In genomic region chr1:40702810-40703209, GRCh38 we compare ENCODE assay signal across 8 cellular contexts. TPM values are rescaled to one million over a fixed set of nuclear protein-coding genes. Genes with fewer than 3 reads are reported as not detected.
A peak's percentile ranks its signal among the peaks of the same experiment; 100 is the strongest.
DNase-seq lines count a peak whose midpoint lies in the region; ATAC-seq, FAIRE-seq and TF ChIP-seq lines count a peak whose summit lies in the region.
"Not testable (repeated sequence)": the region's sequence is repeated elsewhere in the genome, so short reads cannot be mapped to it uniquely, and the experiment has no call there.
"Had no signal": no experiment of that assay in that cellular context is flagged by ENCODE, and none has a peak within 500 bp of the region (broad histone marks: within the 10 kb centered on the region; RNA-seq: fewer than 3 reads in every experiment).

No MANE protein-coding gene starts in this region.

- H3K36me3 ChIP-seq in Loucy (ENCODE audit: insufficient read depth, low read length); SU-DHL-6 (ENCODE audit: low read length); GM12878 (ENCODE audit: control insufficient read depth in 2 of 2, insufficient read depth in 2 of 2, low read length in 1 of 2): not testable (repeated sequence)

- intact Hi-C loops in activated CD8-positive, alpha-beta T cell treated with anti-CD3 and anti-CD28 coated beads for 36 hours (cut with micrococcal nuclease); GM12878 (cut with micrococcal nuclease; ENCODE audit: unreplicated experiment): not testable (repeated sequence)

- SMC1A ChIA-PET in GM12878 (lab: Charles Lee; ENCODE audit: uncharacterized antibody, unreplicated experiment), result interaction anchor here (1.2 to 7.3 kb wide), 7 partner anchors 8 to 51 kb away, joined by 4 to 108 read pairs (median 9); partner anchors contain the start of gene NFYC

- H4K20me1 ChIP-seq in Loucy (ENCODE audit: insufficient read depth, low read length, poor library complexity, severe bottlenecking); SU-DHL-6 (ENCODE audit: low read depth, low read length); GM12878 (ENCODE audit: control insufficient read depth, insufficient read depth): not testable (repeated sequence)

- not testable (repeated sequence) for H3K9me3 ChIP-seq in Loucy (ENCODE audit: insufficient read depth, low read depth, low read length); SU-DHL-6 (ENCODE audit: insufficient read depth, low read length); GM12878 (replicated peaks; ENCODE audit: control insufficient read depth, insufficient read depth, low read length)

- not testable (repeated sequence) for H3K27me3 Mint-ChIP-seq in activated CD8-positive, alpha-beta T cell treated with anti-CD3 and anti-CD28 coated beads for 36 hours; memory B cell; stimulated activated naive B cell treated with anti-CD40 and anti-IgM and Interleukin-4, amounts not matched to agents 10 μg/mL and 1 μg/mL and 100 μg/mL, for 72 hours

- not testable (repeated sequence) for TF ChIP-seq EP300 in GM12878 (IDR thresholded peaks at IDR 0.05; ENCODE audit: borderline replicate concordance in 1 of 2, control insufficient read depth in 1 of 2, low read depth in 2 of 2, low read length in 2 of 2)

- H3K4me3 ChIP-seq in GM12865 (ENCODE audit: low read depth, low read length) (0 out of 2 replicates have a peak overlapping the region, but pooled peaks have one; percentile 10), GM12878 (0 out of 2 replicates have a peak overlapping the region, but pooled peaks have one; percentile 18)
- not testable (repeated sequence) for H3K4me3 ChIP-seq in Loucy (ENCODE audit: low read length, poor library complexity, severe bottlenecking); SU-DHL-6 (ENCODE audit: insufficient read depth, low read length, poor library complexity, severe bottlenecking)

- H3K9ac ChIP-seq in Loucy (ENCODE audit: low read depth, low read length, poor library complexity, severe bottlenecking) (peak overlapping the region; percentile 0), GM12878 (ENCODE audit: control insufficient read depth, insufficient read depth, low read length) (0 out of 2 replicates have a peak overlapping the region, but pooled peaks have one; percentile 2)
- H3K9ac ChIP-seq in SU-DHL-6 (ENCODE audit: low read length), result not testable (repeated sequence)

- H3K79me2 ChIP-seq in Loucy (ENCODE audit: insufficient read depth, low read length) (peaks cover 98% of the 10 kb centered on the region), SU-DHL-6 (ENCODE audit: insufficient read depth, low read length) (peaks cover 97% of the 10 kb centered on the region), GM12878 (ENCODE audit: control insufficient read depth, insufficient read depth, low read length) (peaks cover 96% of the 10 kb centered on the region)

- FAIRE-seq in GM12878 (lab: Jason Lieb, UNC), result not testable (repeated sequence)

- POLR2A ChIA-PET in activated CD8-positive, alpha-beta T cell treated with anti-CD3 and anti-CD28 coated beads for 36 hours (lab: Charles Lee), result not testable (repeated sequence)
- POLR2A ChIA-PET in GM12878 (lab: Charles Lee), result interaction anchor here (0.7 to 12.7 kb wide), 5 partner anchors 8 to 1096 kb away, joined by 3 to 244 read pairs (median 3); partner anchors contain the start of gene NFYC

- peaks cover 13% of the 10 kb centered on the region for H3K36me3 Mint-ChIP-seq in activated CD8-positive, alpha-beta T cell treated with anti-CD3 and anti-CD28 coated beads for 36 hours (ENCODE audit: low read depth)
- not testable (repeated sequence) for H3K36me3 Mint-ChIP-seq in memory B cell
- peaks cover 2 to 20% of the 10 kb centered on the region in 2 donors for H3K36me3 Mint-ChIP-seq in stimulated activated naive B cell treated with anti-CD40 and anti-IgM and Interleukin-4, amounts not matched to agents 10 μg/mL and 1 μg/mL and 100 μg/mL, for 72 hours

- H3K27me3 ChIP-seq in Loucy (ENCODE audit: insufficient read depth, low read length, poor library complexity, severe bottlenecking); SU-DHL-6 (ENCODE audit: low read length); GM12878 (replicated peaks in 1 of 2; ENCODE audit: control insufficient read depth in 2 of 2, insufficient read depth in 2 of 2, low read length in 1 of 2): not testable (repeated sequence)

- DNase-seq in GM12865 (ENCODE audit: low read depth); activated CD8-positive, alpha-beta T cell treated with anti-CD3 and anti-CD28 coated beads for 36 hours; GM12878 (ENCODE audit: low read depth, low spot score); memory B cell (ENCODE audit: low spot score in 2 of 2); stimulated activated naive B cell treated with anti-CD40 and anti-IgM and Interleukin-4, amounts not matched to agents 10 μg/mL and 1 μg/mL and 100 μg/mL, for 72 hours: not testable (repeated sequence)

- not testable (repeated sequence) for H3F3A ChIP-seq in Loucy (ENCODE audit: low read depth); SU-DHL-6 (ENCODE audit: insufficient read depth)

- in situ Hi-C loops in GM12878 (cut with MboI), result not testable (repeated sequence)

- CTCF ChIA-PET in activated CD8-positive, alpha-beta T cell treated with anti-CD3 and anti-CD28 coated beads for 36 hours (lab: Charles Lee), result interaction anchor here (1.5 kb wide), 1 partner anchor 147 kb away, joined by 3 read pairs; no protein-coding TSS in a partner anchor
- CTCF ChIA-PET in GM12878 (lab: Yijun Ruan, JAX), result interaction anchor here (1.1 to 7.9 kb wide), 4 partner anchors 9 to 57 kb away, joined by 3 to 51 read pairs (median 8); partner anchors contain the start of gene NFYC

- peaks cover 49% of the 10 kb centered on the region for H3K4me1 Mint-ChIP-seq in activated CD8-positive, alpha-beta T cell treated with anti-CD3 and anti-CD28 coated beads for 36 hours (ENCODE audit: low read depth)
- H3K4me1 Mint-ChIP-seq in memory B cell, result peaks cover 47% of the 10 kb centered on the region
- peaks cover 35 to 64% of the 10 kb centered on the region in 2 donors for H3K4me1 Mint-ChIP-seq in stimulated activated naive B cell treated with anti-CD40 and anti-IgM and Interleukin-4, amounts not matched to agents 10 μg/mL and 1 μg/mL and 100 μg/mL, for 72 hours

- H3K9me3 Mint-ChIP-seq in activated CD8-positive, alpha-beta T cell treated with anti-CD3 and anti-CD28 coated beads for 36 hours; memory B cell; stimulated activated naive B cell treated with anti-CD40 and anti-IgM and Interleukin-4, amounts not matched to agents 10 μg/mL and 1 μg/mL and 100 μg/mL, for 72 hours: not testable (repeated sequence)

- H3K27ac Mint-ChIP-seq in activated CD8-positive, alpha-beta T cell treated with anti-CD3 and anti-CD28 coated beads for 36 hours, result peak overlapping the region; percentile 71
- not testable (repeated sequence) for H3K27ac Mint-ChIP-seq in memory B cell
- H3K27ac Mint-ChIP-seq in stimulated activated naive B cell treated with anti-CD40 and anti-IgM and Interleukin-4, amounts not matched to agents 10 μg/mL and 1 μg/mL and 100 μg/mL, for 72 hours, result peak overlapping the region; percentile 74

- not testable (repeated sequence) for H3K4me3 Mint-ChIP-seq in activated CD8-positive, alpha-beta T cell treated with anti-CD3 and anti-CD28 coated beads for 36 hours
- H3K4me3 Mint-ChIP-seq in memory B cell, result peak overlapping the region; percentile 14
- H3K4me3 Mint-ChIP-seq in stimulated activated naive B cell treated with anti-CD40 and anti-IgM and Interleukin-4, amounts not matched to agents 10 μg/mL and 1 μg/mL and 100 μg/mL, for 72 hours, result peak overlapping the region in 1 of 2 donors; percentile 3

- 17% methylated on average over 9 of the region's 9 CpGs for WGBS in GM12878 (ENCODE audit: insufficient coverage, insufficient replicate concordance, low lambda C conversion rate, missing lambda C conversion rate)

- TF ChIP-seq RAD21 in GM12878 (IDR thresholded peaks at IDR 0.05; ENCODE audit: insufficient read depth, low read depth, low read length), result not testable (repeated sequence)

- not testable (repeated sequence) for H3K27ac ChIP-seq in SU-DHL-6 (ENCODE audit: low read depth, low read length)
- H3K27ac ChIP-seq in GM12878 (ENCODE audit: control insufficient read depth, insufficient read depth), result peak overlapping the region; percentile 71

- H3K4me1 ChIP-seq in Loucy (ENCODE audit: insufficient read depth, low read length, poor library complexity, severe bottlenecking) (peaks cover 41% of the 10 kb centered on the region), GM12878 (ENCODE audit: control insufficient read depth, insufficient read depth, low read length) (peaks cover 44% of the 10 kb centered on the region)

- TF ChIP-seq POLR2A in GM12878 (IDR thresholded peaks at IDR 0.05; ENCODE audit: low read depth, low read length), result not testable (repeated sequence)

- H3K9me2 ChIP-seq in Loucy (replicated peaks; ENCODE audit: low read depth, low read length); SU-DHL-6 (replicated peaks; ENCODE audit: insufficient read depth, low read length): not testable (repeated sequence)

- RAD21 ChIA-PET in GM12878 (lab: Charles Lee; ENCODE audit: unreplicated experiment), result interaction anchor here (0.7 to 7.3 kb wide), 5 partner anchors 8 to 75 kb away, joined by 3 to 67 read pairs (median 14); partner anchors contain the start of gene NFYC

- H3K4me2 ChIP-seq in Loucy (ENCODE audit: low read depth, low read length, poor library complexity, severe bottlenecking), result peak overlapping the region; percentile 15
- H3K4me2 ChIP-seq in SU-DHL-6 (ENCODE audit: low read depth, low read length, poor library complexity, severe bottlenecking), result peak overlapping the region; percentile 9
- H3K4me2 ChIP-seq in GM12878 (ENCODE audit: control insufficient read depth, insufficient read depth), result peak overlapping the region; percentile 65

- not testable (repeated sequence) for H2AFZ ChIP-seq in Loucy (ENCODE audit: low read length); SU-DHL-6 (ENCODE audit: low read depth, low read length, severe bottlenecking); GM12878 (ENCODE audit: control insufficient read depth, low read depth, low read length)

- not testable (repeated sequence) for TF ChIP-seq CTCF in GM12865 (IDR thresholded peaks at IDR 0.05; ENCODE audit: insufficient read depth, low read depth, low read length, missing control alignments); Loucy (conservative IDR thresholded peaks at IDR 0.05; ENCODE audit: low read length); SU-DHL-6 (IDR thresholded peaks at IDR 0.05; ENCODE audit: insufficient read depth, low read length, poor library complexity, severe bottlenecking); activated CD8-positive, alpha-beta T cell treated with anti-CD3 and anti-CD28 coated beads for 36 hours (IDR thresholded peaks at IDR 0.05); GM12878 (IDR thresholded peaks at IDR 0.05 in 2 of 3, conservative IDR thresholded peaks at IDR 0.05 in 1 of 3; ENCODE audit: control insufficient read depth in 2 of 3, extremely low read depth in 1 of 3, insufficient read depth in 1 of 3, low read depth in 3 of 3, low read length in 3 of 3)

- ATAC-seq in activated CD8-positive, alpha-beta T cell treated with anti-CD3 and anti-CD28 coated beads for 36 hours; GM12878; memory B cell (ENCODE audit: low read depth); stimulated activated naive B cell treated with anti-CD40 and anti-IgM and Interleukin-4, amounts not matched to agents 10 μg/mL and 1 μg/mL and 100 μg/mL, for 72 hours (replicated peaks): not testable (repeated sequence)

- not testable (repeated sequence) for BruUV-seq in GM12878 (replicated peaks; lab: Mats Ljungman, UMichigan)

RNA-seq across cellular contexts. Expression of gene NFYC, which starts 11.3 kb away (rescaled TPM):
- 10 to 100 TPM; 45.6 to 53.8 TPM for total RNA-seq in activated CD8-positive, alpha-beta T cell treated with anti-CD3 and anti-CD28 coated beads for 36 hours
- total RNA-seq in GM12878 (2013; cell fraction: nucleolus; rRNA removed), result 74.6 and 83.3 TPM in 2 replicates
- total RNA-seq in GM12878 (2014; rRNA removed) (43.1 and 49.0 TPM in 2 replicates), GM12878 (2014; rRNA removed; fragmentation: Illumina TruSeq; extraction: Trizol) (24.2 and 26.0 TPM in 2 replicates), GM12878 (2021) (55.0 and 66.6 TPM in 2 replicates)
- polyA plus RNA-seq in GM12878 (2011; ENCODE audit: low read depth), result 26.9 TPM
- polyA plus RNA-seq in GM12878 (2011; rRNA removed) (57.7 and 84.2 TPM in 2 replicates), GM12878 (2014; fragmentation: Illumina TruSeq; extraction: Trizol) (52.5 and 69.7 TPM in 2 replicates), GM12878 (2014; fragmentation: Nextera tagmentation; extraction: Ambion mirVana) (1 to 10 TPM; 4.3 to 6.9 TPM), GM12878 (2014; rRNA removed) (64.2 and 78.5 TPM in 2 replicates), GM12878 (2016; fragmentation: Nextera tagmentation; extraction: Ambion mirVana) (10 to 100 TPM; 64.1 to 70.1 TPM)
- polyA plus RNA-seq in GM12878 (2011; cell fraction: cytosol; rRNA removed), result 88.5 and 135 TPM in 2 replicates
- 125 and 128 TPM in 2 replicates for polyA plus RNA-seq in GM12878 (2011; cell fraction: nucleus; rRNA removed)
- 39.3 and 46.7 TPM in 2 replicates for polyA plus RNA-seq in GM12878 (2012)
- 119 and 120 TPM in 2 replicates for polyA minus RNA-seq in GM12878 (2011; rRNA and poly(A)+ RNA removed)
- 33.4 and 50.1 TPM in 2 replicates for polyA minus RNA-seq in GM12878 (2011; cell fraction: cytosol; rRNA and poly(A)+ RNA removed)
- polyA minus RNA-seq in GM12878 (2011; cell fraction: nucleus; rRNA and poly(A)+ RNA removed), result 59.2 and 107 TPM in 2 replicates

RNA-seq across cellular contexts. Expression of gene RIMS3, which starts 37.3 kb away (rescaled TPM):
- 1 to 10 TPM; 3.0 to 3.9 TPM for total RNA-seq in activated CD8-positive, alpha-beta T cell treated with anti-CD3 and anti-CD28 coated beads for 36 hours
- 0.34 and 0.46 TPM in 2 replicates for total RNA-seq in GM12878 (2013; cell fraction: nucleolus; rRNA removed)
- total RNA-seq in GM12878 (2014; rRNA removed), result 0.45 and 0.49 TPM in 2 replicates
- total RNA-seq in GM12878 (2014; rRNA removed; fragmentation: Illumina TruSeq; extraction: Trizol), result 0.32 and 0.36 TPM in 2 replicates
- 0.74 and 0.93 TPM in 2 replicates for total RNA-seq in GM12878 (2021)
- polyA plus RNA-seq in GM12878 (2011; ENCODE audit: low read depth), result 0.09 TPM
- polyA plus RNA-seq in GM12878 (2011; rRNA removed), result 3.9 and 4.7 TPM in 2 replicates
- 4.1 and 4.9 TPM in 2 replicates for polyA plus RNA-seq in GM12878 (2011; cell fraction: cytosol; rRNA removed)
- polyA plus RNA-seq in GM12878 (2011; cell fraction: nucleus; rRNA removed), result 18.5 and 21.9 TPM in 2 replicates
- polyA plus RNA-seq in GM12878 (2012), result 0.14 and 0.17 TPM in 2 replicates
- 0.43 and 0.59 TPM in 2 replicates for polyA plus RNA-seq in GM12878 (2014; fragmentation: Illumina TruSeq; extraction: Trizol)
- under 1 TPM; 0.02 to 0.09 TPM for polyA plus RNA-seq in GM12878 (2014; fragmentation: Nextera tagmentation; extraction: Ambion mirVana)
- polyA plus RNA-seq in GM12878 (2014; rRNA removed), result 0.31 and 0.52 TPM in 2 replicates
- polyA plus RNA-seq in GM12878 (2016; fragmentation: Nextera tagmentation; extraction: Ambion mirVana), result 1 to 10 TPM in 1 of 2 experiments, under 1 TPM in 1; 0.29 to 1.0 TPM
- 6.5 and 8.8 TPM in 2 replicates for polyA minus RNA-seq in GM12878 (2011; rRNA and poly(A)+ RNA removed)
- 2.8 and 3.2 TPM in 2 replicates for polyA minus RNA-seq in GM12878 (2011; cell fraction: cytosol; rRNA and poly(A)+ RNA removed)
- 1.9 and 2.5 TPM in 2 replicates for polyA minus RNA-seq in GM12878 (2011; cell fraction: nucleus; rRNA and poly(A)+ RNA removed)
- total RNA-seq: GM23248 had no signal

Comparison
In these comparisons a context has a peak if more than half of its experiments do, and no peak if none do; other contexts are left out.
1. H3K4me2 ChIP-seq: peak in every context shown above with its lines; median percentile 65 in GM12878; 15 in Loucy; 9 in SU-DHL-6.